Comparison of ENCODE assay signal across 8 cellular contexts in the genomic region with DNA sequence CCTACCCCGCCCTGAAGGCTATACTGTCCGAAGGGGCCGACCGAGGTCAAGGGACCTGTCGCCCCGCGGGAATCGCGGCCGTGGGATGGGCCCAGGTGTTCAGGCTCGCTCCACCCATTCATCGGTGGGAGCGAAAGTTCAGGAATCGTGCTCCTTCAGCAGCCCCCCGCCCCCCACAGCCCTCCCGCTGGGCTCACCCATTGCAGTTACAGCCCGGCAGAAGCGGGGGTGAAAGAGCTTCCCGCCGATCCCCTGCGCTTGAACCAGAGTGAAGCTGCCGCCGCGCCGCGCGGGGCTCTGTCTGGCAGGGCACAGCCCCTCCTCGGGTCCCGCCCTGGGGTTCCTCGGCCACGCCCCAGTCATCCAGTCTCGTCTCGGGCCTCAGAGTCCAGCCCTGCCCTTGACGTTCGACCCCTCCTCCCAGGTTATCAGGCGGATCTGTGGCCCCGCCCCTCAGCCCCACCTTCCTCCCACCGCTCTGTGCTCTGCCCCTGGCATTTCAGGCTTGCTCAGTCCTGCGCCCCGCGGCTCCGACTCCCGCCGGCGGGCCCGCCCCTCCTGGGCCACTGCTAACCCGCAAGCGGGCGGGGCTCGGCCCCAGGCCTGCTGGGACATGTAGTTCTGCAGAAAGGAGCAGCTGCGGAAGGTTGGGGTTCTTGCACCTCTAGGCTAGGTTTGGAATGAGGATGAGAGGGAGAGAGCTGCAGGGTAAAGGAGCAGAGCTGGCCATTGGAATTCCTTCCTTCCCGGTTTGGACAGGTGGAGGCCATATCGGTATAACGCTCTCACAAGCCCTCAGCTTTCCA. TPM values are rescaled to one million over a fixed set of nuclear protein-coding genes. Genes with fewer than 3 reads are reported as not detected.
A peak's percentile ranks its signal among the peaks of the same experiment; 100 is the strongest.
DNase-seq lines count a peak whose midpoint lies in the region; ATAC-seq and TF ChIP-seq lines count a peak whose summit lies in the region.

A gene (minus strand): TSS at position 303 of the 806 bp plus-strand sequence. CDS start 3,955 bp downstream, outside the sequence.

- peak within 1 kb of the TSS; percentile 89 for H3K4me3 Mint-ChIP-seq in activated CD4-positive, alpha-beta T cell treated with anti-CD3 and anti-CD28 coated beads, Interleukin-2, amount 10 ng/mL, durations not matched to agents 24 days and 14 days

- DNase-seq in GM19240 (ENCODE audit: insufficient read length, low spot score) (peak; percentile 98), NCI-H526 (lab: John Stamatoyannopoulos, UW) (peak; percentile 94 to 99), dedifferentiated amniotic fluid mesenchymal stem cell (ENCODE audit: extremely low spot score) (peak; percentile 37), left lung (peak; percentile 97 to 99)
- peak; percentile 99 for DNase-seq in activated CD4-positive, alpha-beta T cell treated with anti-CD3 and anti-CD28 coated beads, Interleukin-2, amount 10 ng/mL, durations not matched to agents 24 days and 14 days
- DNase-seq in stimulated activated CD4-positive, alpha-beta T cell treated with anti-CD3 and anti-CD28 coated beads, Interleukin-2, amount 100 ng/mL, for 48 hours: peak; percentile 93 to 95

- H3K4me1 Mint-ChIP-seq in activated CD4-positive, alpha-beta T cell treated with anti-CD3 and anti-CD28 coated beads, Interleukin-2, amount 10 ng/mL, durations not matched to agents 24 days and 14 days: peaks cover 41% of the 10 kb centered on the region

- H3K9ac ChIP-seq in BLaER1: peak within 1 kb of the TSS; percentile 75

- no peak for TF ChIP-seq CTCF in left lung (IDR thresholded peaks at IDR 0.05)

- peak; percentile 67 for ATAC-seq in HG03457 (IDR thresholded peaks at IDR 0.05; ENCODE audit: unreplicated experiment)
- ATAC-seq in left lung: peak; percentile 84

- peak within 1 kb of the TSS; percentile 78 for H3K27ac Mint-ChIP-seq in activated CD4-positive, alpha-beta T cell treated with anti-CD3 and anti-CD28 coated beads, Interleukin-2, amount 10 ng/mL, durations not matched to agents 24 days and 14 days

- H3K4me1 ChIP-seq in BLaER1 (peaks cover 59% of the 10 kb centered on the region), left lung (peaks cover 13 to 51% of the 10 kb centered on the region in 2 donors)

- H3K9me3 ChIP-seq in BLaER1 (peaks cover 9% of the 10 kb centered on the region), left lung (no peaks in the 10 kb centered on the region)

- H3K27ac ChIP-seq in BLaER1: peak within 1 kb of the TSS; percentile 26; the same call in 1 of the 2 replicates
- H3K27ac ChIP-seq in left lung: peak within 1 kb of the TSS; percentile 53 to 60

- peaks cover 12% of the 10 kb centered on the region for H3K36me3 ChIP-seq in BLaER1
- peaks cover 0 to 7% of the 10 kb centered on the region in 2 donors for H3K36me3 ChIP-seq in left lung

- H3K4me3 ChIP-seq in BLaER1 (peak within 1 kb of the TSS; percentile 78), left lung (peak within 1 kb of the TSS; percentile 58 to 62)

- H4K20me1 ChIP-seq in BLaER1: no peaks in the 10 kb centered on the region

- peaks cover 4% of the 10 kb centered on the region for H3K27me3 Mint-ChIP-seq in activated CD4-positive, alpha-beta T cell treated with anti-CD3 and anti-CD28 coated beads, Interleukin-2, amount 10 ng/mL, durations not matched to agents 24 days and 14 days

- intact Hi-C loops in activated CD4-positive, alpha-beta T cell treated with anti-CD3 and anti-CD28 coated beads, Interleukin-2, amount 10 ng/mL, durations not matched to agents 24 days and 14 days (cut with micrococcal nuclease): loop anchor here (2.0 kb wide), 3 partner anchors 48 to 560 kb away; a partner anchor contains a TSS
- intact Hi-C loops in left lung (cut with DNase I): no loop called here

- no peaks in the 10 kb centered on the region for H3K9me3 Mint-ChIP-seq in activated CD4-positive, alpha-beta T cell treated with anti-CD3 and anti-CD28 coated beads, Interleukin-2, amount 10 ng/mL, durations not matched to agents 24 days and 14 days

- no peaks in the 10 kb centered on the region for H3K36me3 Mint-ChIP-seq in activated CD4-positive, alpha-beta T cell treated with anti-CD3 and anti-CD28 coated beads, Interleukin-2, amount 10 ng/mL, durations not matched to agents 24 days and 14 days (ENCODE audit: low read depth)

- no peaks in the 10 kb centered on the region for H3K27me3 ChIP-seq in BLaER1
- peaks cover 0 to 19% of the 10 kb centered on the region in 2 donors for H3K27me3 ChIP-seq in left lung

- H3K4me2 ChIP-seq in BLaER1: peak within 1 kb of the TSS; percentile 96

RNA-seq across cellular contexts. Expression of the gene that starts here (rescaled TPM):
- total RNA-seq in activated CD4-positive, alpha-beta T cell treated with anti-CD3 and anti-CD28 coated beads, Interleukin-2, amount 10 ng/mL, durations not matched to agents 24 days and 14 days: 1.4 TPM in 2 replicates
- 10 to 100 TPM in 1 of 2 donors, 1 to 10 TPM in 1; 6.9 to 22.6 TPM for total RNA-seq in left lung

Comparison
In these comparisons a context has a peak if more than half of its experiments do, and no peak if none do; other contexts are left out.
1. Peak in every context shown above with its lines: DNase-seq, ATAC-seq, H3K4me3 ChIP-seq and H3K27ac ChIP-seq.
2. DNase-seq: peak in every context shown above with its lines; median percentile 99 in activated CD4-positive, alpha-beta T cell treated with anti-CD3 and anti-CD28 coated beads, Interleukin-2, amount 10 ng/mL, durations not matched to agents 24 days and 14 days; 98 in GM19240; 98 in left lung; 96 in NCI-H526; 94 in stimulated activated CD4-positive, alpha-beta T cell treated with anti-CD3 and anti-CD28 coated beads, Interleukin-2, amount 100 ng/mL, for 48 hours; 37 in dedifferentiated amniotic fluid mesenchymal stem cell.